In the genomic region with DNA sequence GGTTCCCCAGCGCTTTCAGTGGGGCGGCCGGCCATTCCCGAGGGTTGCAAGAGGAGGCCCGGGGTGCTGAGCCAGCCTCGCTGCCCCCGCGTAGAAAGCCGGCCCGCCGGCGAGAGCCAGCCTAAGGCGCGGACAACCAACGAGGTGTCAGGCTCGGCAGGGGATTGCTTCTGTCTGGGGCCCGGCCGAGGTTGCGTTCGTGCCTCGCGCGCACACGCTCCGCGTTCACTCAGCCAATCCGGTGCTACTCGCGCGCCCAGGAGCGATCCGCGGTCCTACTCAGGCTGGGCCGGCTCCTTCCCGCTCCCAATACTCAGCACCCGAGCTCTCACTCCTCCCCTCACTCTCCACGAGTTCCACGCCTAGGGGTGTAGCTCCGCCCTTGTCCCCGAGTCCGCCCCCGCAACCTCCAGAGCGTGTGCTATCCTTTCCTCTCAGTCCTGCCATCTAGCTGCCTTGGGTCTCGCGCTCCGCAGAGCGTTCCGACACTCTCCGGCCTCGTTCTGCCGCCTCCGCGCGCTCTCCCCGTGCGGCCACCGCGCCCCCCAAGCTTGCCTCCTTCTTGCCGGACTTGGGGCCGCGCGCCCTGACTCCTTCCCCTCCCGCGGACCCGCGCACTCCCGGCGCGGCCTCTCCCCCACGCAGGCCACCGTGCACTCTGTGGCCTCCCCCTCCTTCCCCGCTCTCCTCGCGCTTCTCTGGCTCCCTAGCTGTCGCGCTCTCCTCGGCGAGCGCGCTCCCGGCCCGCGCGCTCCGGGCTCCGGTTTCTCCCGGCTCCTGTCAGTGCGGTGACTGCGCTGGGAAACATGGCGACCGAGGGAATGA, we compare ENCODE assay signal across 1 cellular context.
A peak's percentile ranks its signal among the peaks of the same experiment; 100 is the strongest.
TF ChIP-seq lines count a peak whose summit lies in the region.

A gene (plus strand): TSS at position 426 of the 825 bp plus-strand sequence.

TF ChIP-seq in HepG2, 621 proteins besides CTCF, POLR2A, EP300 and RAD21 (continued from another document and continues in another):
- no peak for TF ChIP-seq ZNF570 (CRISPR knock-in tag; IDR thresholded peaks at IDR 0.05; ENCODE audit: borderline replicate concordance)
- TF ChIP-seq ZNF850 (CRISPR knock-in tag; conservative IDR thresholded peaks at IDR 0.05), result peak; percentile 87; the same call in 1 of the 2 replicates
- TF ChIP-seq, protein P1, sequence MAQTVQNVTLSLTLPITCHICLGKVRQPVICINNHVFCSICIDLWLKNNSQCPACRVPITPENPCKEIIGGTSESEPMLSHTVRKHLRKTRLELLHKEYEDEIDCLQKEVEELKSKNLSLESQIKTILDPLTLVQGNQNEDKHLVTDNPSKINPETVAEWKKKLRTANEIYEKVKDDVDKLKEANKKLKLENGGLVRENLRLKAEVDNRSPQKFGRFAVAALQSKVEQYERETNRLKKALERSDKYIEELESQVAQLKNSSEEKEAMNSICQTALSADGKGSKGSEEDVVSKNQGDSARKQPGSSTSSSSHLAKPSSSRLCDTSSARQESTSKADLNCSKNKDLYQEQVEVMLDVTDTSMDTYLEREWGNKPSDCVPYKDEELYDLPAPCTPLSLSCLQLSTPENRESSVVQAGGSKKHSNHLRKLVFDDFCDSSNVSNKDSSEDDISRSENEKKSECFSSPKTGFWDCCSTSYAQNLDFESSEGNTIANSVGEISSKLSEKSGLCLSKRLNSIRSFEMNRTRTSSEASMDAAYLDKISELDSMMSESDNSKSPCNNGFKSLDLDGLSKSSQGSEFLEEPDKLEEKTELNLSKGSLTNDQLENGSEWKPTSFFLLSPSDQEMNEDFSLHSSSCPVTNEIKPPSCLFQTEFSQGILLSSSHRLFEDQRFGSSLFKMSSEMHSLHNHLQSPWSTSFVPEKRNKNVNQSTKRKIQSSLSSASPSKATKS (CRISPR knock-in tag; IDR thresholded peaks at IDR 0.05), result no peak
- TF ChIP-seq, protein P2, sequence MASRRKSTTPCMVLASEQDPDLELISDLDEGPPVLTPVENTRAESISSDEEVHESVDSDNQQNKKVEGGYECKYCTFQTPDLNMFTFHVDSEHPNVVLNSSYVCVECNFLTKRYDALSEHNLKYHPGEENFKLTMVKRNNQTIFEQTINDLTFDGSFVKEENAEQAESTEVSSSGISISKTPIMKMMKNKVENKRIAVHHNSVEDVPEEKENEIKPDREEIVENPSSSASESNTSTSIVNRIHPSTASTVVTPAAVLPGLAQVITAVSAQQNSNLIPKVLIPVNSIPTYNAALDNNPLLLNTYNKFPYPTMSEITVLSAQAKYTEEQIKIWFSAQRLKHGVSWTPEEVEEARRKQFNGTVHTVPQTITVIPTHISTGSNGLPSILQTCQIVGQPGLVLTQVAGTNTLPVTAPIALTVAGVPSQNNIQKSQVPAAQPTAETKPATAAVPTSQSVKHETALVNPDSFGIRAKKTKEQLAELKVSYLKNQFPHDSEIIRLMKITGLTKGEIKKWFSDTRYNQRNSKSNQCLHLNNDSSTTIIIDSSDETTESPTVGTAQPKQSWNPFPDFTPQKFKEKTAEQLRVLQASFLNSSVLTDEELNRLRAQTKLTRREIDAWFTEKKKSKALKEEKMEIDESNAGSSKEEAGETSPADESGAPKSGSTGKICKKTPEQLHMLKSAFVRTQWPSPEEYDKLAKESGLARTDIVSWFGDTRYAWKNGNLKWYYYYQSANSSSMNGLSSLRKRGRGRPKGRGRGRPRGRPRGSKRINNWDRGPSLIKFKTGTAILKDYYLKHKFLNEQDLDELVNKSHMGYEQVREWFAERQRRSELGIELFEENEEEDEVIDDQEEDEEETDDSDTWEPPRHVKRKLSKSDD (CRISPR knock-in tag; IDR thresholded peaks at IDR 0.05; ENCODE audit: low read depth), result peak; percentile 75
- TF ChIP-seq, protein P3, sequence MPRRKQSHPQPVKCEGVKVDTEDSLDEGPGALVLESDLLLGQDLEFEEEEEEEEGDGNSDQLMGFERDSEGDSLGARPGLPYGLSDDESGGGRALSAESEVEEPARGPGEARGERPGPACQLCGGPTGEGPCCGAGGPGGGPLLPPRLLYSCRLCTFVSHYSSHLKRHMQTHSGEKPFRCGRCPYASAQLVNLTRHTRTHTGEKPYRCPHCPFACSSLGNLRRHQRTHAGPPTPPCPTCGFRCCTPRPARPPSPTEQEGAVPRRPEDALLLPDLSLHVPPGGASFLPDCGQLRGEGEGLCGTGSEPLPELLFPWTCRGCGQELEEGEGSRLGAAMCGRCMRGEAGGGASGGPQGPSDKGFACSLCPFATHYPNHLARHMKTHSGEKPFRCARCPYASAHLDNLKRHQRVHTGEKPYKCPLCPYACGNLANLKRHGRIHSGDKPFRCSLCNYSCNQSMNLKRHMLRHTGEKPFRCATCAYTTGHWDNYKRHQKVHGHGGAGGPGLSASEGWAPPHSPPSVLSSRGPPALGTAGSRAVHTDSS (CRISPR knock-in tag; conservative IDR thresholded peaks at IDR 0.05), result no peak
- TF ChIP-seq, protein P4, sequence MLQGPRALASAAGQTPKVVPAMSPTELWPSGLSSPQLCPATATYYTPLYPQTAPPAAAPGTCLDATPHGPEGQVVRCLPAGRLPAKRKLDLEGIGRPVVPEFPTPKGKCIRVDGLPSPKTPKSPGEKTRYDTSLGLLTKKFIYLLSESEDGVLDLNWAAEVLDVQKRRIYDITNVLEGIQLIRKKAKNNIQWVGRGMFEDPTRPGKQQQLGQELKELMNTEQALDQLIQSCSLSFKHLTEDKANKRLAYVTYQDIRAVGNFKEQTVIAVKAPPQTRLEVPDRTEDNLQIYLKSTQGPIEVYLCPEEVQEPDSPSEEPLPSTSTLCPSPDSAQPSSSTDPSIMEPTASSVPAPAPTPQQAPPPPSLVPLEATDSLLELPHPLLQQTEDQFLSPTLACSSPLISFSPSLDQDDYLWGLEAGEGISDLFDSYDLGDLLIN (CRISPR knock-in tag; IDR thresholded peaks at IDR 0.05; ENCODE audit: borderline replicate concordance), result peak; percentile 17; the same call in 1 of the 2 replicates
- TF ChIP-seq TBX2 (CRISPR knock-in tag; IDR thresholded peaks at IDR 0.05; ENCODE audit: borderline replicate concordance), result peak; percentile 97
- TF ChIP-seq, protein P5, sequence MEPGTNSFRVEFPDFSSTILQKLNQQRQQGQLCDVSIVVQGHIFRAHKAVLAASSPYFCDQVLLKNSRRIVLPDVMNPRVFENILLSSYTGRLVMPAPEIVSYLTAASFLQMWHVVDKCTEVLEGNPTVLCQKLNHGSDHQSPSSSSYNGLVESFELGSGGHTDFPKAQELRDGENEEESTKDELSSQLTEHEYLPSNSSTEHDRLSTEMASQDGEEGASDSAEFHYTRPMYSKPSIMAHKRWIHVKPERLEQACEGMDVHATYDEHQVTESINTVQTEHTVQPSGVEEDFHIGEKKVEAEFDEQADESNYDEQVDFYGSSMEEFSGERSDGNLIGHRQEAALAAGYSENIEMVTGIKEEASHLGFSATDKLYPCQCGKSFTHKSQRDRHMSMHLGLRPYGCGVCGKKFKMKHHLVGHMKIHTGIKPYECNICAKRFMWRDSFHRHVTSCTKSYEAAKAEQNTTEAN (CRISPR knock-in tag; conservative IDR thresholded peaks at IDR 0.05), result peak; percentile 39; the same call in 1 of the 2 replicates
- TF ChIP-seq, protein P6, sequence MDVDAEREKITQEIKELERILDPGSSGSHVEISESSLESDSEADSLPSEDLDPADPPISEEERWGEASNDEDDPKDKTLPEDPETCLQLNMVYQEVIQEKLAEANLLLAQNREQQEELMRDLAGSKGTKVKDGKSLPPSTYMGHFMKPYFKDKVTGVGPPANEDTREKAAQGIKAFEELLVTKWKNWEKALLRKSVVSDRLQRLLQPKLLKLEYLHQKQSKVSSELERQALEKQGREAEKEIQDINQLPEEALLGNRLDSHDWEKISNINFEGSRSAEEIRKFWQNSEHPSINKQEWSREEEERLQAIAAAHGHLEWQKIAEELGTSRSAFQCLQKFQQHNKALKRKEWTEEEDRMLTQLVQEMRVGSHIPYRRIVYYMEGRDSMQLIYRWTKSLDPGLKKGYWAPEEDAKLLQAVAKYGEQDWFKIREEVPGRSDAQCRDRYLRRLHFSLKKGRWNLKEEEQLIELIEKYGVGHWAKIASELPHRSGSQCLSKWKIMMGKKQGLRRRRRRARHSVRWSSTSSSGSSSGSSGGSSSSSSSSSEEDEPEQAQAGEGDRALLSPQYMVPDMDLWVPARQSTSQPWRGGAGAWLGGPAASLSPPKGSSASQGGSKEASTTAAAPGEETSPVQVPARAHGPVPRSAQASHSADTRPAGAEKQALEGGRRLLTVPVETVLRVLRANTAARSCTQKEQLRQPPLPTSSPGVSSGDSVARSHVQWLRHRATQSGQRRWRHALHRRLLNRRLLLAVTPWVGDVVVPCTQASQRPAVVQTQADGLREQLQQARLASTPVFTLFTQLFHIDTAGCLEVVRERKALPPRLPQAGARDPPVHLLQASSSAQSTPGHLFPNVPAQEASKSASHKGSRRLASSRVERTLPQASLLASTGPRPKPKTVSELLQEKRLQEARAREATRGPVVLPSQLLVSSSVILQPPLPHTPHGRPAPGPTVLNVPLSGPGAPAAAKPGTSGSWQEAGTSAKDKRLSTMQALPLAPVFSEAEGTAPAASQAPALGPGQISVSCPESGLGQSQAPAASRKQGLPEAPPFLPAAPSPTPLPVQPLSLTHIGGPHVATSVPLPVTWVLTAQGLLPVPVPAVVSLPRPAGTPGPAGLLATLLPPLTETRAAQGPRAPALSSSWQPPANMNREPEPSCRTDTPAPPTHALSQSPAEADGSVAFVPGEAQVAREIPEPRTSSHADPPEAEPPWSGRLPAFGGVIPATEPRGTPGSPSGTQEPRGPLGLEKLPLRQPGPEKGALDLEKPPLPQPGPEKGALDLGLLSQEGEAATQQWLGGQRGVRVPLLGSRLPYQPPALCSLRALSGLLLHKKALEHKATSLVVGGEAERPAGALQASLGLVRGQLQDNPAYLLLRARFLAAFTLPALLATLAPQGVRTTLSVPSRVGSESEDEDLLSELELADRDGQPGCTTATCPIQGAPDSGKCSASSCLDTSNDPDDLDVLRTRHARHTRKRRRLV (CRISPR knock-in tag; IDR thresholded peaks at IDR 0.05), result no peak
- TF ChIP-seq U2AF2 (IDR thresholded peaks at IDR 0.05; ENCODE audit: low read depth, low read length), result 0 out of 2 replicates have a peak, but pooled peaks have one; percentile 52
- peak; percentile 46; the same call in 1 of the 2 replicates for TF ChIP-seq RXRA (CRISPR knock-in tag; IDR thresholded peaks at IDR 0.05)
- no peak for TF ChIP-seq XBP1 (CRISPR knock-in tag; IDR thresholded peaks at IDR 0.05)
- no peak for TF ChIP-seq TP53 (CRISPR knock-in tag; conservative IDR thresholded peaks at IDR 0.05)
- TF ChIP-seq, protein P7, sequence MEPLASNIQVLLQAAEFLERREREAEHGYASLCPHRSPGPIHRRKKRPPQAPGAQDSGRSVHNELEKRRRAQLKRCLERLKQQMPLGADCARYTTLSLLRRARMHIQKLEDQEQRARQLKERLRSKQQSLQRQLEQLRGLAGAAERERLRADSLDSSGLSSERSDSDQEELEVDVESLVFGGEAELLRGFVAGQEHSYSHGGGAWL (CRISPR knock-in tag; IDR thresholded peaks at IDR 0.05), result peak; percentile 40; the same call in 1 of the 2 replicates
- no peak for TF ChIP-seq IKZF1 (IDR thresholded peaks at IDR 0.05)
- TF ChIP-seq ZNF83 (CRISPR knock-in tag; IDR thresholded peaks at IDR 0.05; ENCODE audit: borderline replicate concordance), result no peak
- no peak for TF ChIP-seq SRSF4 (IDR thresholded peaks at IDR 0.05; ENCODE audit: low read depth, low read length, poor library complexity, severe bottlenecking)
- 0 out of 2 replicates have a peak, but pooled peaks have one; percentile 12 for TF ChIP-seq ZSCAN12 (CRISPR knock-in tag; IDR thresholded peaks at IDR 0.05)
- TF ChIP-seq NR1H2 (CRISPR knock-in tag; IDR thresholded peaks at IDR 0.05; ENCODE audit: borderline replicate concordance, low read depth), result no peak; the same call in 1 of the 2 replicates
- TF ChIP-seq ZNF460 (CRISPR knock-in tag; IDR thresholded peaks at IDR 0.05; ENCODE audit: borderline replicate concordance), result no peak; the same call in 1 of the 2 replicates
- TF ChIP-seq FIP1L1 (IDR thresholded peaks at IDR 0.05; ENCODE audit: borderline replicate concordance, insufficient read depth, low read depth, low read length), result no peak
- no peak for TF ChIP-seq RORA (CRISPR knock-in tag; IDR thresholded peaks at IDR 0.05)
- TF ChIP-seq, protein P8, sequence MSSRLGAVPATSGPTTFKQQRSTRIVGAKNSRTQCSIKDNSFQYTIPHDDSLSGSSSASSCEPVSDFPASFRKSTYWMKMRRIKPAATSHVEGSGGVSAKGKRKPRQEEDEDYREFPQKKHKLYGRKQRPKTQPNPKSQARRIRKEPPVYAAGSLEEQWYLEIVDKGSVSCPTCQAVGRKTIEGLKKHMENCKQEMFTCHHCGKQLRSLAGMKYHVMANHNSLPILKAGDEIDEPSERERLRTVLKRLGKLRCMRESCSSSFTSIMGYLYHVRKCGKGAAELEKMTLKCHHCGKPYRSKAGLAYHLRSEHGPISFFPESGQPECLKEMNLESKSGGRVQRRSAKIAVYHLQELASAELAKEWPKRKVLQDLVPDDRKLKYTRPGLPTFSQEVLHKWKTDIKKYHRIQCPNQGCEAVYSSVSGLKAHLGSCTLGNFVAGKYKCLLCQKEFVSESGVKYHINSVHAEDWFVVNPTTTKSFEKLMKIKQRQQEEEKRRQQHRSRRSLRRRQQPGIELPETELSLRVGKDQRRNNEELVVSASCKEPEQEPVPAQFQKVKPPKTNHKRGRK (CRISPR knock-in tag; IDR thresholded peaks at IDR 0.05), result peak; percentile 44
- no peak for TF ChIP-seq NR3C1 (CRISPR knock-in tag; IDR thresholded peaks at IDR 0.05)
- TF ChIP-seq MAFG (CRISPR knock-in tag; IDR thresholded peaks at IDR 0.05), result no peak
- no peak for TF ChIP-seq RBM22 (optimal IDR thresholded peaks at IDR 0.05; ENCODE audit: low read length)
- peak; percentile 66 for TF ChIP-seq HDAC1 (CRISPR knock-in tag; IDR thresholded peaks at IDR 0.05)
- TF ChIP-seq JUNB (CRISPR knock-in tag; IDR thresholded peaks at IDR 0.05; ENCODE audit: borderline replicate concordance), result no peak
- TF ChIP-seq ELF4 (CRISPR knock-in tag; IDR thresholded peaks at IDR 0.05; ENCODE audit: borderline replicate concordance), result no peak; the same call in 1 of the 2 replicates
- TF ChIP-seq YY1 (IDR thresholded peaks at IDR 0.05; ENCODE audit: insufficient read depth, insufficient replicate concordance, low read depth, low read length), result peak; percentile 85
- peak; percentile 95 for TF ChIP-seq XRCC5 (optimal IDR thresholded peaks at IDR 0.05; ENCODE audit: low read length)
- no peak for TF ChIP-seq ZSCAN22 (CRISPR knock-in tag; IDR thresholded peaks at IDR 0.05)
- no peak for TF ChIP-seq ZNF329 (CRISPR knock-in tag; IDR thresholded peaks at IDR 0.05; ENCODE audit: low read depth)
- 0 out of 2 replicates have a peak, but pooled peaks have one; percentile 8 for TF ChIP-seq ZNF547 (CRISPR knock-in tag; IDR thresholded peaks at IDR 0.05)
- TF ChIP-seq ZNF616 (CRISPR knock-in tag; IDR thresholded peaks at IDR 0.05; ENCODE audit: low read depth), result 0 out of 2 replicates have a peak, but pooled peaks have one; percentile 20
- no peak for TF ChIP-seq ZNF12 (CRISPR knock-in tag; IDR thresholded peaks at IDR 0.05)
- TF ChIP-seq ZMYM2 (CRISPR knock-in tag; IDR thresholded peaks at IDR 0.05), result no peak
- TF ChIP-seq NFE2L1 (CRISPR knock-in tag; IDR thresholded peaks at IDR 0.05; ENCODE audit: borderline replicate concordance), result no peak
- TF ChIP-seq ZNF205 (CRISPR knock-in tag; IDR thresholded peaks at IDR 0.05), result peak; percentile 79
- peak; percentile 90 for TF ChIP-seq SRF (IDR thresholded peaks at IDR 0.05; ENCODE audit: low read depth, low read length)
